13 cellular contexts compared by ENCODE assay signal in genomic region chr16:83901101-83901500, GRCh38. TPM values are rescaled to one million over a fixed set of nuclear protein-coding genes. Genes with fewer than 3 reads are reported as not detected.
DNase-seq lines count a peak whose midpoint lies in the region; ATAC-seq and TF ChIP-seq lines count a peak whose summit lies in the region.
"Had no signal": no experiment of that assay in that cellular context is flagged by ENCODE, and none has a peak within 500 bp of the region (broad histone marks: within the 10 kb centered on the region; RNA-seq: fewer than 3 reads in every experiment).

No MANE protein-coding gene starts in this region.

- peaks cover 4% of the 10 kb centered on the region; the same call in 1 of the 2 replicates for H3K79me2 ChIP-seq in OCI-LY7 (ENCODE audit: insufficient read depth, low read depth, low read length)

- H3K9me3 Mint-ChIP-seq in activated T-cell treated with anti-CD3 and anti-CD28 coated beads, Interleukin-2, amount 50 U/mL, for 4 hours: no peaks in the 10 kb centered on the region
- no peaks in the 10 kb centered on the region for H3K9me3 Mint-ChIP-seq in activated T-cell treated with anti-CD3 and anti-CD28 coated beads, Interleukin-2, amount 50 U/mL, for 24 hours
- H3K9me3 Mint-ChIP-seq: activated naive CD4-positive, alpha-beta T cell treated with anti-CD3 and anti-CD28 coated beads for 36 hours had no signal

- no peak overlapping the region for H3K4me3 ChIP-seq in OCI-LY7 (ENCODE audit: low read depth, low read length, poor library complexity, severe bottlenecking)
- peak overlapping the region; percentile 54 for H3K4me3 ChIP-seq in retinal pigment epithelial cell (ENCODE audit: low read length)
- no peak overlapping the region for H3K4me3 ChIP-seq in esophagus squamous epithelium
- H3K4me3 ChIP-seq: HAP-1 had no signal

- intact Hi-C loops in OCI-LY7 (cut with micrococcal nuclease; ENCODE audit: unreplicated experiment) (no loop called here), esophagus squamous epithelium (cut with DNase I) (no loop called here)

- no peak overlapping the region for H3K27ac ChIP-seq in OCI-LY7 (ENCODE audit: low read depth, low read length, poor library complexity, severe bottlenecking)
- no peak overlapping the region for H3K27ac ChIP-seq in esophagus squamous epithelium
- H3K27ac ChIP-seq: neutrophil had no signal

- no peaks in the 10 kb centered on the region for H3K27me3 ChIP-seq in esophagus squamous epithelium

- H3K27me3 Mint-ChIP-seq in activated T-cell treated with anti-CD3 and anti-CD28 coated beads, Interleukin-2, amount 50 U/mL, for 4 hours (ENCODE audit: low read depth): peaks cover 2% of the 10 kb centered on the region
- peaks cover 1% of the 10 kb centered on the region for H3K27me3 Mint-ChIP-seq in activated T-cell treated with anti-CD3 and anti-CD28 coated beads, Interleukin-2, amount 50 U/mL, for 24 hours

- peaks cover 13% of the 10 kb centered on the region for H3K4me1 ChIP-seq in OCI-LY7 (ENCODE audit: insufficient read depth, low read length, poor library complexity, severe bottlenecking)
- peaks cover 8 to 54% (median 15%) of the 10 kb centered on the region in 3 donors for H3K4me1 ChIP-seq in esophagus squamous epithelium

- H3K4me2 ChIP-seq in OCI-LY7 (ENCODE audit: low read length): peak overlapping the region; percentile 94; the same call in 1 of the 2 replicates

- peak overlapping the region; percentile 17 for H3K4me3 Mint-ChIP-seq in activated T-cell treated with anti-CD3 and anti-CD28 coated beads, Interleukin-2, amount 50 U/mL, for 4 hours
- no peak overlapping the region for H3K4me3 Mint-ChIP-seq in activated T-cell treated with anti-CD3 and anti-CD28 coated beads, Interleukin-2, amount 50 U/mL, for 24 hours
- H3K4me3 Mint-ChIP-seq: activated naive CD4-positive, alpha-beta T cell treated with anti-CD3 and anti-CD28 coated beads for 36 hours had no signal

- ATAC-seq in activated T-cell treated with anti-CD3 and anti-CD28 coated beads, Interleukin-2, amount 50 U/mL, for 4 hours: no peak
- ATAC-seq in GM18502 (IDR thresholded peaks at IDR 0.05; ENCODE audit: poor library complexity, unreplicated experiment) (no peak), HG03342 (IDR thresholded peaks at IDR 0.05; ENCODE audit: unreplicated experiment) (no peak)

- H3K9me2 ChIP-seq in OCI-LY7 (ENCODE audit: insufficient read depth, low read length): no peaks in the 10 kb centered on the region

- peaks cover 35% of the 10 kb centered on the region for H3K4me1 Mint-ChIP-seq in activated T-cell treated with anti-CD3 and anti-CD28 coated beads, Interleukin-2, amount 50 U/mL, for 4 hours (ENCODE audit: low read depth)
- H3K4me1 Mint-ChIP-seq in activated T-cell treated with anti-CD3 and anti-CD28 coated beads, Interleukin-2, amount 50 U/mL, for 24 hours (ENCODE audit: low read depth): peaks cover 41% of the 10 kb centered on the region

- H3K36me3 Mint-ChIP-seq in activated T-cell treated with anti-CD3 and anti-CD28 coated beads, Interleukin-2, amount 50 U/mL, for 4 hours (ENCODE audit: insufficient read depth): peaks cover 4% of the 10 kb centered on the region
- H3K36me3 Mint-ChIP-seq in activated T-cell treated with anti-CD3 and anti-CD28 coated beads, Interleukin-2, amount 50 U/mL, for 24 hours (ENCODE audit: low read depth): peaks cover 16% of the 10 kb centered on the region

- H3K27ac Mint-ChIP-seq in activated T-cell treated with anti-CD3 and anti-CD28 coated beads, Interleukin-2, amount 50 U/mL, for 24 hours: no peak overlapping the region
- H3K27ac Mint-ChIP-seq: activated naive CD4-positive, alpha-beta T cell treated with anti-CD3 and anti-CD28 coated beads for 36 hours had no signal

- no peak for DNase-seq in activated T-cell treated with anti-CD3 and anti-CD28 coated beads, Interleukin-2, amount 50 U/mL, for 4 hours
- no peak for DNase-seq in activated T-cell treated with anti-CD3 and anti-CD28 coated beads, Interleukin-2, amount 50 U/mL, for 24 hours
- DNase-seq in OCI-LY7 (ENCODE audit: low spot score) (no peak), fibroblast of peridontal ligament (ENCODE audit: extremely low read depth) (peak; percentile 46), retinal pigment epithelial cell (ENCODE audit: low read depth) (no peak), esophagus squamous epithelium (lab: John Stamatoyannopoulos, UW) (no peak)
- DNase-seq: activated naive CD4-positive, alpha-beta T cell treated with anti-CD3 and anti-CD28 coated beads for 36 hours; NCI-H2171 treated with DMSO at 0.1 percent for 48 hours; stimulated activated CD4-positive, alpha-beta T cell treated with anti-CD3 and anti-CD28 coated beads, Interleukin-15, amount 100 ng/mL, for 24 hours had no signal

- WGBS in esophagus squamous epithelium, 2 donors: 86 to 89% methylated on average over 3 of the region's 3 CpGs

- H3K9me3 ChIP-seq in OCI-LY7 (ENCODE audit: low read length) (no peaks in the 10 kb centered on the region), esophagus squamous epithelium (no peaks in the 10 kb centered on the region)
- H3K9me3 ChIP-seq: HAP-1, neutrophil had no signal

- POLR2A ChIA-PET in OCI-LY7 (lab: Charles Lee): interaction anchor here (0.7 kb wide), 1 partner anchor 11 kb away, joined by 5 read pairs; no protein-coding TSS in a partner anchor

- TF ChIP-seq CTCF in OCI-LY7 (conservative IDR thresholded peaks at IDR 0.05; ENCODE audit: low read length) (no peak), retinal pigment epithelial cell (conservative IDR thresholded peaks at IDR 0.05; ENCODE audit: low read depth, low read length) (no peak), esophagus squamous epithelium (IDR thresholded peaks at IDR 0.05) (no peak)

- no peak for TF ChIP-seq POLR2A in esophagus squamous epithelium (IDR thresholded peaks at IDR 0.05)

- CTCF ChIA-PET in OCI-LY7 (lab: Charles Lee; ENCODE audit: unreplicated experiment): no interaction called here

- no peaks in the 10 kb centered on the region; the same call in 1 of the 2 replicates for H4K20me1 ChIP-seq in OCI-LY7 (ENCODE audit: insufficient read depth, low read length)

- no TSS peak for BruUV-seq in OCI-LY7 (replicated peaks; lab: Mats Ljungman, UMichigan)

- H3K36me3 ChIP-seq in OCI-LY7 (ENCODE audit: insufficient read depth, low read length) (no peaks in the 10 kb centered on the region), esophagus squamous epithelium (peaks cover 0 to 15% (median 0%) of the 10 kb centered on the region in 3 donors)
- H3K36me3 ChIP-seq: HAP-1, neutrophil had no signal

- H2AFZ ChIP-seq in OCI-LY7 (ENCODE audit: low read length): no peak overlapping the region

RNA-seq across cellular contexts. Expression of gene MLYCD, which starts 2.2 kb away (rescaled TPM):
- 1 to 10 TPM; 1.8 to 2.1 (median 1.9) TPM for total RNA-seq in activated T-cell treated with anti-CD3 and anti-CD28 coated beads, Interleukin-2, amount 50 U/mL, for 4 hours
- total RNA-seq in OCI-LY7 (2014; rRNA removed; shearing (Covaris generic)): 3.2 and 3.5 TPM in 2 replicates
- total RNA-seq in OCI-LY7 (2022) (10.9 and 11.1 TPM in 2 replicates), esophagus squamous epithelium (1 to 10 TPM; 2.7 to 8.6 (median 2.9) TPM)

RNA-seq across cellular contexts. Expression of gene OSGIN1, which starts 51.9 kb away (rescaled TPM):
- total RNA-seq in activated T-cell treated with anti-CD3 and anti-CD28 coated beads, Interleukin-2, amount 50 U/mL, for 4 hours: 1 to 10 TPM in 1 of 3 donors, under 1 TPM in 2; 0.63 to 1.9 (median 0.92) TPM
- 0.28 and 0.41 TPM in 2 replicates for total RNA-seq in OCI-LY7 (2014; rRNA removed; shearing (Covaris generic))
- total RNA-seq in OCI-LY7 (2022) (1.0 and 2.0 TPM in 2 replicates), esophagus squamous epithelium (10 to 100 TPM in 2 of 4 donors, 1 to 10 TPM in 2; 5.0 to 27.6 (median 11.1) TPM)
